ENCODE assay signal across 36 cellular contexts in genomic region chr17:40846515-40847155, GRCh38. TPM values are rescaled to one million over a fixed set of nuclear protein-coding genes. Genes with fewer than 3 reads are reported as not detected.
DNase-seq lines count a peak whose midpoint lies in the region; ATAC-seq and TF ChIP-seq lines count a peak whose summit lies in the region.
"Had no signal": no experiment of that assay in that cellular context is flagged by ENCODE, and none has a peak within 500 bp of the region (broad histone marks: within the 10 kb centered on the region; RNA-seq: fewer than 3 reads in every experiment).

No MANE protein-coding gene starts in this region.

- no peak overlapping the region for H3K4me3 ChIP-seq in adipocyte (ENCODE audit: low read length)
- H3K4me3 ChIP-seq: ascending aorta, MG63 had no signal

- H3K27me3 ChIP-seq in adipocyte (replicated peaks; ENCODE audit: control insufficient read depth, insufficient read depth, low read length), result no peaks in the 10 kb centered on the region
- H3K27me3 ChIP-seq: ascending aorta, MG63 had no signal

- H3K9ac ChIP-seq in adipocyte (ENCODE audit: low read length), result no peak overlapping the region

- H3K4me1 ChIP-seq in adipocyte (ENCODE audit: control insufficient read depth, insufficient read depth, low read length), result peaks cover 11% of the 10 kb centered on the region
- H3K4me1 ChIP-seq: ascending aorta had no signal

- peaks cover 4% of the 10 kb centered on the region for H3K27me3 Mint-ChIP-seq in type B pancreatic cell
- peaks cover 65% of the 10 kb centered on the region for H3K27me3 Mint-ChIP-seq in T-helper 17 cell

- TF ChIP-seq CTCF in type B pancreatic cell (conservative IDR thresholded peaks at IDR 0.05), result no peak

- ATAC-seq in HG02571 (IDR thresholded peaks at IDR 0.05; ENCODE audit: unreplicated experiment), result no peak
- ATAC-seq in T-helper 17 cell, result no peak
- ATAC-seq: activated CD8-positive, alpha-beta T cell treated with anti-CD3 and anti-CD28 coated beads, Interleukin-2, amount 10 ng/mL, durations not matched to agents 7 days and 5 days; naive thymus-derived CD8-positive, alpha-beta T cell had no signal

- peaks cover 8% of the 10 kb centered on the region for H3K4me1 Mint-ChIP-seq in type B pancreatic cell (ENCODE audit: unreplicated experiment)
- H3K4me1 Mint-ChIP-seq in T-helper 17 cell, result no peaks in the 10 kb centered on the region
- H3K4me1 Mint-ChIP-seq: activated naive CD8-positive, alpha-beta T cell treated with anti-CD3 and anti-CD28 coated beads for 36 hours had no signal

- H3K9me3 Mint-ChIP-seq in type B pancreatic cell, result no peaks in the 10 kb centered on the region
- H3K9me3 Mint-ChIP-seq: activated naive CD8-positive, alpha-beta T cell treated with anti-CD3 and anti-CD28 coated beads for 36 hours; activated T-helper 2 cell treated with anti-CD3 and anti-CD28 coated beads, Interferon-gamma antibody, Interleukin-2, Interleukin-4, amounts not matched to agents 10 μg/mL and 5 μg/mL and 100 μg/mL, durations not matched to agents 14 hours and 24 hours and 36 hours; CD4-positive, alpha-beta T cell; naive thymus-derived CD8-positive, alpha-beta T cell had no signal

- H3K9me3 ChIP-seq in adipocyte (ENCODE audit: control insufficient read depth, low read length) (no peaks in the 10 kb centered on the region), T-helper 17 cell (ENCODE audit: control insufficient read depth, low read length, poor library complexity, severe bottlenecking) (no peaks in the 10 kb centered on the region)
- H3K9me3 ChIP-seq: ascending aorta, MG63 had no signal

- H3K27ac Mint-ChIP-seq in type B pancreatic cell (no peak overlapping the region), T-helper 17 cell (no peak overlapping the region)
- H3K27ac Mint-ChIP-seq: activated CD8-positive, alpha-beta T cell treated with anti-CD3 and anti-CD28 coated beads, Interleukin-2, amount 10 ng/mL, durations not matched to agents 7 days and 5 days; activated naive CD8-positive, alpha-beta T cell treated with anti-CD3 and anti-CD28 coated beads for 36 hours; activated T-helper 2 cell treated with anti-CD3 and anti-CD28 coated beads, Interferon-gamma antibody, Interleukin-2, Interleukin-4, amounts not matched to agents 10 μg/mL and 5 μg/mL and 100 μg/mL, durations not matched to agents 14 hours and 24 hours and 36 hours; CD4-positive, alpha-beta T cell; naive thymus-derived CD8-positive, alpha-beta T cell had no signal

- H3K4me3 Mint-ChIP-seq in type B pancreatic cell (no peak overlapping the region), T-helper 17 cell (no peak overlapping the region)
- H3K4me3 Mint-ChIP-seq: activated CD8-positive, alpha-beta T cell treated with anti-CD3 and anti-CD28 coated beads, Interleukin-2, amount 10 ng/mL, durations not matched to agents 7 days and 5 days; activated naive CD8-positive, alpha-beta T cell treated with anti-CD3 and anti-CD28 coated beads for 36 hours; CD4-positive, alpha-beta T cell; naive thymus-derived CD8-positive, alpha-beta T cell had no signal

- H3K36me3 Mint-ChIP-seq in type B pancreatic cell, result no peaks in the 10 kb centered on the region
- peaks cover 3% of the 10 kb centered on the region for H3K36me3 Mint-ChIP-seq in T-helper 17 cell (ENCODE audit: low read depth)
- H3K36me3 Mint-ChIP-seq: activated naive CD8-positive, alpha-beta T cell treated with anti-CD3 and anti-CD28 coated beads for 36 hours; naive thymus-derived CD8-positive, alpha-beta T cell had no signal

- no peaks in the 10 kb centered on the region for H3K36me3 ChIP-seq in adipocyte (ENCODE audit: control insufficient read depth, insufficient read depth, low read length, severe bottlenecking)
- H3K36me3 ChIP-seq: ascending aorta, MG63 had no signal

- DNase-seq in DMS53 (lab: John Stamatoyannopoulos, UW), result peak; percentile 8
- no peak for DNase-seq in DMS53 treated with DMSO at 0.1 percent for 48 hours (lab: John Stamatoyannopoulos, UW; ENCODE audit: unreplicated experiment)
- DNase-seq in LHCN-M2 (ENCODE audit: low read depth), result peak; percentile 56
- DNase-seq in adipocyte (ENCODE audit: low read depth), result peak; percentile 35
- peak; percentile 13 for DNase-seq in left kidney (ENCODE audit: low read depth, low spot score)
- DNase-seq in type B pancreatic cell (ENCODE audit: extremely low spot score, unreplicated experiment), result no peak
- no peak for DNase-seq in T-helper 17 cell
- DNase-seq: activated CD4-positive, alpha-beta T cell treated with anti-CD3 and anti-CD28 coated beads for 1 hour; activated CD8-positive, alpha-beta T cell treated with anti-CD3 and anti-CD28 coated beads, Interleukin-2, amount 10 ng/mL, durations not matched to agents 7 days and 5 days; activated naive CD8-positive, alpha-beta T cell treated with anti-CD3 and anti-CD28 coated beads for 36 hours; AML-193; CD4-positive, alpha-beta T cell; dermis blood vessel endothelial cell; MG63; midbrain; naive thymus-derived CD8-positive, alpha-beta T cell; NCI-H2081; NCI-H446 treated with DMSO at 0.1 percent for 48 hours; RPMI8226; stimulated activated CD4-positive, alpha-beta T cell treated with anti-CD3 and anti-CD28 coated beads, Interleukin-15, amount 100 ng/mL, for 24 hours; stimulated activated naive CD4-positive, alpha-beta T cell treated with Interleukin-2 at 50 U/mL for 16 hours had no signal

RNA-seq across cellular contexts. Expression of gene KRT12, which starts 20.4 kb away (rescaled TPM):
- total RNA-seq in LHCN-M2 (2014; rRNA removed) (not detected in 2 replicates), type B pancreatic cell (ENCODE audit: low replicate concordance) (not detected in 2 replicates), T-helper 17 cell (not detected)
- polyA plus RNA-seq in LHCN-M2 (2012), result not detected
- total RNA-seq: activated CD8-positive, alpha-beta T cell treated with anti-CD3 and anti-CD28 coated beads, Interleukin-2, amount 10 ng/mL, durations not matched to agents 7 days and 5 days; activated naive CD8-positive, alpha-beta T cell treated with anti-CD3 and anti-CD28 coated beads for 36 hours; activated T-helper 2 cell treated with anti-CD3 and anti-CD28 coated beads, Interferon-gamma antibody, Interleukin-2, Interleukin-4, amounts not matched to agents 10 μg/mL and 5 μg/mL and 100 μg/mL, durations not matched to agents 14 hours and 24 hours and 36 hours; ascending aorta; CD4-positive, alpha-beta T cell; dermis blood vessel endothelial cell; fibroblast of lung; G401; glomerular endothelial cell; H4; liver; naive thymus-derived CD8-positive, alpha-beta T cell; omental fat pad; pulmonary artery endothelial cell; T-helper 1 cell treated with Interleukin-12 subunit alpha and Interleukin-12 subunit beta and Interleukin-4 antibody, amounts not matched to agents 30 ng/mL and 1 ng/mL, for 36 hours; temporal lobe; urinary bladder had no signal
- polyA plus RNA-seq: fibroblast of lung; keratinocyte; liver; naive thymus-derived CD8-positive, alpha-beta T cell; urinary bladder had no signal

RNA-seq across cellular contexts. Expression of gene KRT10, which starts 24.2 kb away (rescaled TPM):
- 20.1 and 33.0 TPM in 2 replicates for total RNA-seq in LHCN-M2 (2014; rRNA removed)
- polyA plus RNA-seq in LHCN-M2 (2012), result 92.4 TPM
- 60.2 and 83.0 TPM in 2 replicates for total RNA-seq in type B pancreatic cell (ENCODE audit: low replicate concordance)
- 10 to 100 TPM; 25.2 to 28.3 TPM for total RNA-seq in T-helper 17 cell

RNA-seq across cellular contexts. Expression of gene KRT20, which starts 38.4 kb away (rescaled TPM):
- total RNA-seq in LHCN-M2 (2014; rRNA removed) (not detected in 2 replicates), type B pancreatic cell (ENCODE audit: low replicate concordance) (13.0 and 41.9 TPM in 2 replicates), T-helper 17 cell (not detected)
- polyA plus RNA-seq in LHCN-M2 (2012), result not detected
- total RNA-seq: activated CD8-positive, alpha-beta T cell treated with anti-CD3 and anti-CD28 coated beads, Interleukin-2, amount 10 ng/mL, durations not matched to agents 7 days and 5 days; activated naive CD8-positive, alpha-beta T cell treated with anti-CD3 and anti-CD28 coated beads for 36 hours; activated T-helper 2 cell treated with anti-CD3 and anti-CD28 coated beads, Interferon-gamma antibody, Interleukin-2, Interleukin-4, amounts not matched to agents 10 μg/mL and 5 μg/mL and 100 μg/mL, durations not matched to agents 14 hours and 24 hours and 36 hours; ascending aorta; CD4-positive, alpha-beta T cell; dermis blood vessel endothelial cell; fibroblast of lung; G401; glomerular endothelial cell; H4; liver; naive thymus-derived CD8-positive, alpha-beta T cell; omental fat pad; pulmonary artery endothelial cell; SK-MEL-5; T-helper 1 cell treated with Interleukin-12 subunit alpha and Interleukin-12 subunit beta and Interleukin-4 antibody, amounts not matched to agents 30 ng/mL and 1 ng/mL, for 36 hours had no signal
- polyA plus RNA-seq: fibroblast of lung; keratinocyte; liver; naive thymus-derived CD8-positive, alpha-beta T cell had no signal

RNA-seq across cellular contexts. Expression of gene KRT28, which starts 46.9 kb away (rescaled TPM):
- not detected in 2 replicates for total RNA-seq in LHCN-M2 (2014; rRNA removed)
- polyA plus RNA-seq in LHCN-M2 (2012), result not detected
- total RNA-seq in type B pancreatic cell (ENCODE audit: low replicate concordance), result 0.21 TPM in 1 of 2 replicates, not detected in the other
- total RNA-seq in T-helper 17 cell, result not detected
- total RNA-seq: activated CD8-positive, alpha-beta T cell treated with anti-CD3 and anti-CD28 coated beads, Interleukin-2, amount 10 ng/mL, durations not matched to agents 7 days and 5 days; activated naive CD8-positive, alpha-beta T cell treated with anti-CD3 and anti-CD28 coated beads for 36 hours; activated T-helper 2 cell treated with anti-CD3 and anti-CD28 coated beads, Interferon-gamma antibody, Interleukin-2, Interleukin-4, amounts not matched to agents 10 μg/mL and 5 μg/mL and 100 μg/mL, durations not matched to agents 14 hours and 24 hours and 36 hours; ascending aorta; CD4-positive, alpha-beta T cell; dermis blood vessel endothelial cell; fibroblast of lung; G401; glomerular endothelial cell; H4; liver; naive thymus-derived CD8-positive, alpha-beta T cell; omental fat pad; pulmonary artery endothelial cell; SK-MEL-5; T-helper 1 cell treated with Interleukin-12 subunit alpha and Interleukin-12 subunit beta and Interleukin-4 antibody, amounts not matched to agents 30 ng/mL and 1 ng/mL, for 36 hours; urinary bladder had no signal
- polyA plus RNA-seq: fibroblast of lung; keratinocyte; liver; naive thymus-derived CD8-positive, alpha-beta T cell; urinary bladder had no signal

Comparison
In these comparisons a context has a peak if more than half of its experiments do, and no peak if none do; other contexts are left out.
1. DNase-seq: peak in DMS53 (single experiment), LHCN-M2 (single experiment), adipocyte (single experiment) and left kidney (single experiment); none in DMS53 treated with DMSO at 0.1 percent for 48 hours (single experiment), type B pancreatic cell (single experiment) and T-helper 17 cell (0 of 3).
2. RNA of gene KRT20, which starts 38.4 kb away (total RNA-seq): 13.0 to 41.9 TPM in type B pancreatic cell; not detected in LHCN-M2 and not detected in T-helper 17 cell; every median in the first group is over 10 times any median in the second.